Comparison of ENCODE assay signal across 1 cellular context in the genomic region with DNA sequence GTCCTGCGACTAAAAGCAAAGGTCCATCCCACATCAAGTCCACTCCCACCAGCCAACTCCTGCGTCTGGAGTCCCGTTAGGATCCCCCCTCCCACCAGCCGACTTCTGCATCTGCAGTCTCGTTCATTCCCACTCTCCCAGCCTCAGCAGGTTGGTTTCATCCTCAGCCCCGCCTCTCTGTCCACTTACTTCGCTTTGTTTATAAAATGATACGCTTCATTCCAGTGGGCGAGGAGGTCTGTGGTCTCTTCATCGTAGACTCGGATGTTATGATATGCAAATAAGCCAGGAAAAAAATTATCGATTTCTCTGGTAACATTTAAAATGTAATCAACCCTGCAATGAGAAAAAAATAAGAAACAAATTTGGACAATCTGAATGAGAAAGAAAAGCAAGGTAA.
TF ChIP-seq lines count a peak whose summit lies in the region.

No MANE protein-coding gene starts in this region.

TF ChIP-seq in WTC11, 78 proteins besides CTCF, POLR2A, EP300 and RAD21 (continued from another document):
- TF ChIP-seq, protein P1, sequence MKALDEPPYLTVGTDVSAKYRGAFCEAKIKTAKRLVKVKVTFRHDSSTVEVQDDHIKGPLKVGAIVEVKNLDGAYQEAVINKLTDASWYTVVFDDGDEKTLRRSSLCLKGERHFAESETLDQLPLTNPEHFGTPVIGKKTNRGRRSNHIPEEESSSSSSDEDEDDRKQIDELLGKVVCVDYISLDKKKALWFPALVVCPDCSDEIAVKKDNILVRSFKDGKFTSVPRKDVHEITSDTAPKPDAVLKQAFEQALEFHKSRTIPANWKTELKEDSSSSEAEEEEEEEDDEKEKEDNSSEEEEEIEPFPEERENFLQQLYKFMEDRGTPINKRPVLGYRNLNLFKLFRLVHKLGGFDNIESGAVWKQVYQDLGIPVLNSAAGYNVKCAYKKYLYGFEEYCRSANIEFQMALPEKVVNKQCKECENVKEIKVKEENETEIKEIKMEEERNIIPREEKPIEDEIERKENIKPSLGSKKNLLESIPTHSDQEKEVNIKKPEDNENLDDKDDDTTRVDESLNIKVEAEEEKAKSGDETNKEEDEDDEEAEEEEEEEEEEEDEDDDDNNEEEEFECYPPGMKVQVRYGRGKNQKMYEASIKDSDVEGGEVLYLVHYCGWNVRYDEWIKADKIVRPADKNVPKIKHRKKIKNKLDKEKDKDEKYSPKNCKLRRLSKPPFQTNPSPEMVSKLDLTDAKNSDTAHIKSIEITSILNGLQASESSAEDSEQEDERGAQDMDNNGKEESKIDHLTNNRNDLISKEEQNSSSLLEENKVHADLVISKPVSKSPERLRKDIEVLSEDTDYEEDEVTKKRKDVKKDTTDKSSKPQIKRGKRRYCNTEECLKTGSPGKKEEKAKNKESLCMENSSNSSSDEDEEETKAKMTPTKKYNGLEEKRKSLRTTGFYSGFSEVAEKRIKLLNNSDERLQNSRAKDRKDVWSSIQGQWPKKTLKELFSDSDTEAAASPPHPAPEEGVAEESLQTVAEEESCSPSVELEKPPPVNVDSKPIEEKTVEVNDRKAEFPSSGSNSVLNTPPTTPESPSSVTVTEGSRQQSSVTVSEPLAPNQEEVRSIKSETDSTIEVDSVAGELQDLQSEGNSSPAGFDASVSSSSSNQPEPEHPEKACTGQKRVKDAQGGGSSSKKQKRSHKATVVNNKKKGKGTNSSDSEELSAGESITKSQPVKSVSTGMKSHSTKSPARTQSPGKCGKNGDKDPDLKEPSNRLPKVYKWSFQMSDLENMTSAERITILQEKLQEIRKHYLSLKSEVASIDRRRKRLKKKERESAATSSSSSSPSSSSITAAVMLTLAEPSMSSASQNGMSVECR (CRISPR knock-in tag; IDR thresholded peaks at IDR 0.05; ENCODE audit: borderline replicate concordance): no peak
- TF ChIP-seq, protein P2, sequence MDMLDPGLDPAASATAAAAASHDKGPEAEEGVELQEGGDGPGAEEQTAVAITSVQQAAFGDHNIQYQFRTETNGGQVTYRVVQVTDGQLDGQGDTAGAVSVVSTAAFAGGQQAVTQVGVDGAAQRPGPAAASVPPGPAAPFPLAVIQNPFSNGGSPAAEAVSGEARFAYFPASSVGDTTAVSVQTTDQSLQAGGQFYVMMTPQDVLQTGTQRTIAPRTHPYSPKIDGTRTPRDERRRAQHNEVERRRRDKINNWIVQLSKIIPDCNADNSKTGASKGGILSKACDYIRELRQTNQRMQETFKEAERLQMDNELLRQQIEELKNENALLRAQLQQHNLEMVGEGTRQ (CRISPR knock-in tag; IDR thresholded peaks at IDR 0.05): no peak
